Comparison of ENCODE assay signal across 23 cellular contexts in the genomic region with DNA sequence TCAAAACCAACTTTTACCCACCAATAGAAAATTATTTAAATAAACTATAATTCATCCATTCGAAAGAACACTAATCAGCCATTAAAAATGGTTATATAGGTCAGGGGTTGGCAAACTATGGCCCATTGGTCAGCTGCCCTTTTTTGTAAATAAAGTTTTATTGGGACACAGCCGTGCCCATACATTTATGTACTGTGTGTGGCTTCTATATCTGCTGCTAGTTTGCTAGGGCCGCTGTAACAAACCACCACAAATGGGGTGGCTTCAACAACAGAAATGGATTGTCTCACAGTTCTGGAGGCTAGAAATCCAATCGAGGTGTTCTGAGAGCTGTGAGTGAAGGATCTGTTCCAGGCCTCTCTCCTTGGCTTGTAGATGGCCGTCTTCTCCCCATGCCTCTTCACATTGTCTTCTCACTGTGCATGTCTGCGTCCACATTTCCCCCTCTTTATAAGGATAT. TPM values are rescaled to one million over a fixed set of nuclear protein-coding genes. Genes with fewer than 3 reads are reported as not detected.
DNase-seq lines count a peak whose midpoint lies in the region; ATAC-seq, FAIRE-seq and TF ChIP-seq lines count a peak whose summit lies in the region.
"Had no signal": no experiment of that assay in that cellular context is flagged by ENCODE, and none has a peak within 500 bp of the region (broad histone marks: within the 10 kb centered on the region; RNA-seq: fewer than 3 reads in every experiment).

No MANE protein-coding gene starts in this region.

- no peak for TF ChIP-seq CTCF in HepG2 (CRISPR knock-in tag; IDR thresholded peaks at IDR 0.05)
- no peak for TF ChIP-seq CTCF in right lobe of liver (IDR thresholded peaks at IDR 0.05)
- TF ChIP-seq CTCF in HEK293 (tag by site-specific recombination; IDR thresholded peaks at IDR 0.05) = no peak
- TF ChIP-seq CTCF in K562 (IDR thresholded peaks at IDR 0.05 in 2 of 3, conservative IDR thresholded peaks at IDR 0.05 in 1 of 3; ENCODE audit: insufficient read depth in 2 of 3, low read depth in 1 of 3, low read length in 3 of 3) = no peak

- DNase-seq in HepG2 (ENCODE audit: low spot score) = no peak
- DNase-seq in right lobe of liver = no peak
- DNase-seq in K562 (ENCODE audit: extremely low read depth in 1 of 4, low spot score in 3 of 4) = peak in 1 of 4 experiments; percentile 63
- DNase-seq in cerebellar nuclear complex (lab: John Stamatoyannopoulos, UW) = no peak
- no peak for DNase-seq in DMS114 treated with DMSO at 0.1 percent for 48 hours (lab: John Stamatoyannopoulos, UW; ENCODE audit: unreplicated experiment)
- DNase-seq: 8988T; ACHN; BE2C; C1 segment of cervical spinal cord; Caco-2; CD4-positive, CD25-positive, alpha-beta regulatory T cell; DMS153; DMS79; GDM1; H9; Kasumi-1; KG1 had no signal

- in situ Hi-C loops in HepG2 (cut with HindIII; ENCODE audit: extremely low pct_ligation_motif_present, low pct_unique_long_range_greater_than_20kb) = no loop called here
- in situ Hi-C loops in K562 (cut with MboI) = no loop called here

- H3K9me1 ChIP-seq in K562 (ENCODE audit: control insufficient read depth, insufficient read depth, low read length) = no peaks in the 10 kb centered on the region

- BruUV-seq in HepG2 (replicated peaks; lab: Mats Ljungman, UMichigan) (no TSS peak), K562 (replicated peaks; lab: Mats Ljungman, UMichigan) (no TSS peak)

- no peaks in the 10 kb centered on the region for H3K79me2 ChIP-seq in HepG2 (ENCODE audit: insufficient read depth, low read length)
- H3K79me2 ChIP-seq in K562 (ENCODE audit: control insufficient read depth, insufficient read depth, low read length) = peaks cover 10% of the 10 kb centered on the region; the same call in 2 of the 3 replicates

- H3K36me3 ChIP-seq in HepG2 (replicated peaks in 1 of 2; ENCODE audit: control insufficient read depth in 1 of 2, insufficient read depth in 2 of 2, low read length in 2 of 2) (no peaks in the 10 kb centered on the region), right lobe of liver (no peaks in the 10 kb centered on the region), HEK293 (ENCODE audit: control insufficient read depth in 2 of 2, insufficient read depth in 1 of 2, low read length in 2 of 2) (no peaks in the 10 kb centered on the region), K562 (ENCODE audit: control insufficient read depth, insufficient read depth, low read length) (no peaks in the 10 kb centered on the region)
- H3K36me3 ChIP-seq: BE2C had no signal

- ATAC-seq in HepG2 (no peak), right lobe of liver (no peak), K562 (peak; percentile 2), GM21529 (IDR thresholded peaks at IDR 0.05; ENCODE audit: unreplicated experiment) (no peak)

- no peak for TF ChIP-seq EP300 in HepG2 (IDR thresholded peaks at IDR 0.05; ENCODE audit: low read depth in 2 of 2, low read length in 2 of 2)
- no peak for TF ChIP-seq EP300 in HepG2 (CRISPR knock-in tag; IDR thresholded peaks at IDR 0.05; ENCODE audit: borderline replicate concordance)
- no peak for TF ChIP-seq EP300 in K562 (IDR thresholded peaks at IDR 0.05; ENCODE audit: low read length)

- H3K27ac ChIP-seq in HepG2 (ENCODE audit: extremely low read length, insufficient read depth, low read length) = no peak overlapping the region
- H3K27ac ChIP-seq in right lobe of liver = no peak overlapping the region
- H3K27ac ChIP-seq in HEK293 (ENCODE audit: extremely low read depth, low read depth, low read length) = no peak overlapping the region
- H3K27ac ChIP-seq in K562 (ENCODE audit: extremely low read depth, low read depth, low read length) = peak overlapping the region; percentile 97
- H3K27ac ChIP-seq: HL-60 had no signal

- H3K4me2 ChIP-seq in HepG2 (ENCODE audit: low read depth, low read length) (no peak overlapping the region), K562 (ENCODE audit: insufficient read depth, low read length) (no peak overlapping the region; the same call in 1 of the 2 replicates)

- TF ChIP-seq RAD21 in HepG2 (CRISPR knock-in tag; IDR thresholded peaks at IDR 0.05) (no peak), K562 (CRISPR knock-in tag; conservative IDR thresholded peaks at IDR 0.05 in 1 of 2, IDR thresholded peaks at IDR 0.05 in 1 of 2) (no peak; a peak in 1 of 4 replicates)

- CTCF ChIA-PET in HepG2 (lab: Yijun Ruan, JAX; ENCODE audit: low intra/inter-chr PET ratio, low total read pairs) = no interaction called here
- CTCF ChIA-PET in HEK293 (lab: Yijun Ruan, JAX) = no interaction called here
- CTCF ChIA-PET in K562 (lab: Yijun Ruan, JAX; ENCODE audit: low intra/inter-chr PET ratio) = no interaction called here

- H3K9ac ChIP-seq in HepG2 (ENCODE audit: insufficient read depth, low read depth, low read length) (no peak overlapping the region), K562 (ENCODE audit: insufficient read depth in 1 of 2, low read depth in 2 of 2, low read length in 2 of 2) (peak overlapping the region; percentile 7 to 87; a peak in 3 of 4 replicates)

- TF ChIP-seq POLR2A in HepG2 (IDR thresholded peaks at IDR 0.05; ENCODE audit: insufficient read depth in 1 of 2, low read depth in 2 of 2, low read length in 2 of 2) = no peak
- TF ChIP-seq POLR2A in right lobe of liver (IDR thresholded peaks at IDR 0.05) = no peak
- no peak for TF ChIP-seq POLR2A in K562 (conservative IDR thresholded peaks at IDR 0.05)

- H3K27me3 ChIP-seq in HepG2 (ENCODE audit: control insufficient read depth in 1 of 2, insufficient read depth in 2 of 2, low read length in 2 of 2) (no peaks in the 10 kb centered on the region), right lobe of liver (no peaks in the 10 kb centered on the region), K562 (ENCODE audit: control insufficient read depth in 2 of 2, insufficient read depth in 2 of 2, low read length in 2 of 2) (no peaks in the 10 kb centered on the region)
- H3K27me3 ChIP-seq: BE2C had no signal

- intact Hi-C loops in HepG2 (cut with micrococcal nuclease; ENCODE audit: unreplicated experiment) = no loop called here
- intact Hi-C loops in right lobe of liver (cut with DNase I) = no loop called here
- intact Hi-C loops in K562 (cut with micrococcal nuclease) = loop anchor here (10.0 kb wide), 1 partner anchor 194 kb away; no protein-coding TSS in a partner anchor

- H3K4me3 ChIP-seq in HepG2 (replicated peaks in 1 of 3; ENCODE audit: insufficient read depth in 1 of 3, low read depth in 2 of 3, low read length in 3 of 3) = no peak overlapping the region
- H3K4me3 ChIP-seq in right lobe of liver = no peak overlapping the region
- H3K4me3 ChIP-seq in HEK293 (ENCODE audit: low read depth, low read length) = no peak overlapping the region
- H3K4me3 ChIP-seq in K562 = no peak overlapping the region

- H3K9me3 ChIP-seq in HepG2 (ENCODE audit: low read length) (no peaks in the 10 kb centered on the region), right lobe of liver (no peaks in the 10 kb centered on the region), HEK293 (ENCODE audit: control insufficient read depth, insufficient read depth, low read depth, low read length) (no peaks in the 10 kb centered on the region), K562 (replicated peaks; ENCODE audit: control insufficient read depth, insufficient read depth, low read depth, low read length) (no peaks in the 10 kb centered on the region)
- H3K9me3 ChIP-seq: BE2C, Caco-2 had no signal

- POLR2A ChIA-PET in HepG2 (lab: Yijun Ruan, JAX) (no interaction called here), HEK293 (lab: Yijun Ruan, JAX) (interaction anchor here (0.6 kb wide), 2 partner anchors 34 to 313 kb away, joined by 4 to 8 read pairs; no protein-coding TSS in a partner anchor), K562 (lab: Yijun Ruan, JAX) (interaction anchor here (0.6 to 2.0 kb wide), 4 partner anchors 9 to 168 kb away, joined by 3 to 10 read pairs (median 4); no protein-coding TSS in a partner anchor)

- H4K20me1 ChIP-seq in HepG2 (ENCODE audit: insufficient read depth, low read length) (no peaks in the 10 kb centered on the region), K562 (replicated peaks; ENCODE audit: control insufficient read depth, insufficient read depth, low read length) (no peaks in the 10 kb centered on the region)

- H2AFZ ChIP-seq in HepG2 (ENCODE audit: low read length) (no peak overlapping the region), K562 (ENCODE audit: low read depth, low read length) (peak overlapping the region; percentile 90)

- H3K4me1 ChIP-seq in HepG2 (ENCODE audit: insufficient read depth, low read length) (peaks cover 17% of the 10 kb centered on the region), right lobe of liver (no peaks in the 10 kb centered on the region), HEK293 (ENCODE audit: control insufficient read depth, insufficient read depth, low read length) (no peaks in the 10 kb centered on the region), K562 (replicated peaks in 1 of 2; ENCODE audit: control insufficient read depth in 2 of 2, insufficient read depth in 2 of 2, low read length in 2 of 2) (peaks cover 24 to 61% of the 10 kb centered on the region in 2 experiments)
- H3K4me1 ChIP-seq: BE2C had no signal

- no peak for FAIRE-seq in HepG2 (lab: Jason Lieb, UNC)
- FAIRE-seq in K562 (lab: Jason Lieb, UNC) = no peak
- FAIRE-seq: D721Med, H1 had no signal

- WGBS in HepG2 (ENCODE audit: low lambda C conversion rate) = 95% methylated on average over 6 of the region's 6 CpGs
- 93% methylated on average over 5 of the region's 6 CpGs for WGBS in right lobe of liver (ENCODE audit: insufficient coverage, low coverage, low lambda C conversion rate, missing lambda C conversion rate)
- WGBS in K562 (ENCODE audit: insufficient coverage, low coverage, missing lambda C conversion rate) = 30% methylated on average over 6 of the region's 6 CpGs

RNA-seq across cellular contexts. Expression of a gene that starts 7.0 kb away (rescaled TPM):
- total RNA-seq in HepG2 (2016; rRNA removed; fragmentation: Illumina TruSeq; extraction: Trizol) (not detected in 2 replicates), right lobe of liver (not detected), K562 (2014; rRNA removed) (1.3 TPM in 2 replicates), K562 (2014; rRNA removed; fragmentation: Illumina TruSeq; extraction: Trizol) (1.6 and 1.7 TPM in 2 replicates), K562 (2015; rRNA removed; fragmentation: Illumina TruSeq; extraction: Trizol) (2.3 and 2.5 TPM in 2 replicates), K562 (2021) (2.0 and 3.8 TPM in 2 replicates)
- total RNA-seq in HepG2 (2016; cell fraction: cytosol; rRNA removed; fragmentation: Illumina TruSeq; extraction: Trizol; ENCODE audit: low read depth) = not detected in 2 replicates
- not detected in 2 replicates for total RNA-seq in HepG2 (2016; cell fraction: insoluble cytoplasmic fraction; rRNA removed; fragmentation: Illumina TruSeq; extraction: Trizol)
- total RNA-seq in HepG2 (2016; cell fraction: membrane; rRNA removed; fragmentation: Illumina TruSeq; extraction: Trizol) = not detected in 2 replicates
- total RNA-seq in HepG2 (2016; cell fraction: nucleus; rRNA removed; fragmentation: Illumina TruSeq; extraction: Trizol) = not detected in 2 replicates
- polyA plus RNA-seq in HepG2 (2011; rRNA removed) (not detected in 2 replicates), K562 (2011; rRNA removed) (0.79 and 2.3 TPM in 2 replicates), K562 (2014; fragmentation: Illumina TruSeq; extraction: Trizol) (4.8 and 4.9 TPM in 2 replicates), K562 (2014; fragmentation: Nextera tagmentation; extraction: Ambion mirVana) (1 to 10 TPM; 1.2 to 2.3 TPM), K562 (2014; rRNA removed) (1.4 and 2.5 TPM in 2 replicates)
- polyA plus RNA-seq in HepG2 (2011; cell fraction: cytosol; rRNA removed) = not detected in 2 replicates
- 0.09 TPM in 1 of 2 replicates, not detected in the other for polyA plus RNA-seq in HepG2 (2011; cell fraction: nucleus; rRNA removed)
- polyA plus RNA-seq in HepG2 (2012) = 0.08 TPM in 1 of 2 replicates, not detected in the other
- polyA plus RNA-seq in HepG2 (2016; cell fraction: cytosol; fragmentation: Illumina TruSeq; extraction: Trizol; ENCODE audit: low read depth) = 0.06 TPM in 1 of 2 replicates, not detected in the other
- not detected in 2 replicates for polyA plus RNA-seq in HepG2 (2016; cell fraction: insoluble cytoplasmic fraction; fragmentation: Illumina TruSeq; extraction: Trizol; ENCODE audit: low read depth)
- not detected in 2 replicates for polyA plus RNA-seq in HepG2 (2016; cell fraction: membrane; fragmentation: Illumina TruSeq; extraction: Trizol; ENCODE audit: low read depth)
- polyA plus RNA-seq in HepG2 (2016; cell fraction: nucleus; fragmentation: Illumina TruSeq; extraction: Trizol; ENCODE audit: insufficient read depth, low read depth) = not detected in 2 replicates
- polyA minus RNA-seq in HepG2 (2011; rRNA and poly(A)+ RNA removed; ENCODE audit: low replicate concordance) = 0.35 TPM in 1 of 2 replicates, not detected in the other
- not detected in 2 replicates for polyA minus RNA-seq in HepG2 (2011; cell fraction: cytosol; rRNA and poly(A)+ RNA removed)
- polyA minus RNA-seq in HepG2 (2011; cell fraction: nucleus; rRNA and poly(A)+ RNA removed) = not detected in 2 replicates
- total RNA-seq in K562 (2011; cell fraction: chromatin; rRNA removed; ENCODE audit: low replicate concordance) = 2.8 and 4.0 TPM in 2 replicates
- total RNA-seq in K562 (2011; cell fraction: nucleolus; rRNA removed) = 1.7 and 2.8 TPM in 2 replicates
- total RNA-seq in K562 (2011; cell fraction: nucleoplasm; rRNA removed) = 2.3 and 2.6 TPM in 2 replicates
- polyA plus RNA-seq in K562 (2011; cell fraction: cytosol; rRNA removed) = 0.55 and 2.2 TPM in 2 replicates
- polyA plus RNA-seq in K562 (2011; cell fraction: nucleus; rRNA removed) = 0.83 and 4.6 TPM in 2 replicates
- 1.5 and 3.3 TPM in 2 replicates for polyA plus RNA-seq in K562 (2012)
- 2.8 and 5.4 TPM in 2 replicates for polyA minus RNA-seq in K562 (2011; rRNA and poly(A)+ RNA removed)
- polyA minus RNA-seq in K562 (2011; cell fraction: cytosol; rRNA and poly(A)+ RNA removed) = 0.73 and 3.0 TPM in 2 replicates
- 1.8 and 4.7 TPM in 2 replicates for polyA minus RNA-seq in K562 (2011; cell fraction: nucleus; rRNA and poly(A)+ RNA removed)
- total RNA-seq: Caco-2; CD4-positive, CD25-positive, alpha-beta regulatory T cell had no signal
- polyA plus RNA-seq: CD4-positive, CD25-positive, alpha-beta regulatory T cell; H1; IgD-negative memory B cell had no signal

RNA-seq across cellular contexts. Expression of a gene that starts 35.0 kb away (rescaled TPM):
- total RNA-seq in HepG2 (2016; rRNA removed; fragmentation: Illumina TruSeq; extraction: Trizol) (294 and 375 TPM in 2 replicates), right lobe of liver (100 to 1,000 TPM in 2 of 6 experiments, 10 to 100 TPM in 4; 69.6 to 149 (median 90.7) TPM), K562 (2014; rRNA removed) (516 and 526 TPM in 2 replicates), K562 (2014; rRNA removed; fragmentation: Illumina TruSeq; extraction: Trizol) (624 and 729 TPM in 2 replicates), K562 (2015; rRNA removed; fragmentation: Illumina TruSeq; extraction: Trizol) (726 and 732 TPM in 2 replicates), K562 (2021) (504 and 509 TPM in 2 replicates)
- total RNA-seq in HepG2 (2016; cell fraction: cytosol; rRNA removed; fragmentation: Illumina TruSeq; extraction: Trizol; ENCODE audit: low read depth) = 264 and 266 TPM in 2 replicates
- 297 and 387 TPM in 2 replicates for total RNA-seq in HepG2 (2016; cell fraction: insoluble cytoplasmic fraction; rRNA removed; fragmentation: Illumina TruSeq; extraction: Trizol)
- total RNA-seq in HepG2 (2016; cell fraction: membrane; rRNA removed; fragmentation: Illumina TruSeq; extraction: Trizol) = 204 and 205 TPM in 2 replicates
- total RNA-seq in HepG2 (2016; cell fraction: nucleus; rRNA removed; fragmentation: Illumina TruSeq; extraction: Trizol) = 154 and 169 TPM in 2 replicates
- polyA plus RNA-seq in HepG2 (2011; rRNA removed) (135 and 167 TPM in 2 replicates), K562 (2011; rRNA removed) (544 and 809 TPM in 2 replicates), K562 (2014; fragmentation: Illumina TruSeq; extraction: Trizol) (790 and 902 TPM in 2 replicates), K562 (2014; fragmentation: Nextera tagmentation; extraction: Ambion mirVana) (100 to 1,000 TPM; 219 to 224 TPM), K562 (2014; rRNA removed) (455 and 489 TPM in 2 replicates)
- 88.4 and 143 TPM in 2 replicates for polyA plus RNA-seq in HepG2 (2011; cell fraction: cytosol; rRNA removed)
- polyA plus RNA-seq in HepG2 (2011; cell fraction: nucleus; rRNA removed) = 42.2 and 58.3 TPM in 2 replicates
- polyA plus RNA-seq in HepG2 (2012) = 139 and 149 TPM in 2 replicates
- polyA plus RNA-seq in HepG2 (2016; cell fraction: cytosol; fragmentation: Illumina TruSeq; extraction: Trizol; ENCODE audit: low read depth) = 89.1 and 105 TPM in 2 replicates
- 426 and 427 TPM in 2 replicates for polyA plus RNA-seq in HepG2 (2016; cell fraction: insoluble cytoplasmic fraction; fragmentation: Illumina TruSeq; extraction: Trizol; ENCODE audit: low read depth)
- polyA plus RNA-seq in HepG2 (2016; cell fraction: membrane; fragmentation: Illumina TruSeq; extraction: Trizol; ENCODE audit: low read depth) = 141 and 145 TPM in 2 replicates
- polyA plus RNA-seq in HepG2 (2016; cell fraction: nucleus; fragmentation: Illumina TruSeq; extraction: Trizol; ENCODE audit: insufficient read depth, low read depth) = 175 and 198 TPM in 2 replicates
- 70.7 and 89.7 TPM in 2 replicates for polyA minus RNA-seq in HepG2 (2011; rRNA and poly(A)+ RNA removed; ENCODE audit: low replicate concordance)
- polyA minus RNA-seq in HepG2 (2011; cell fraction: cytosol; rRNA and poly(A)+ RNA removed) = 146 and 183 TPM in 2 replicates
- polyA minus RNA-seq in HepG2 (2011; cell fraction: nucleus; rRNA and poly(A)+ RNA removed) = 140 and 144 TPM in 2 replicates
- 131 and 315 TPM in 2 replicates for total RNA-seq in K562 (2011; cell fraction: chromatin; rRNA removed; ENCODE audit: low replicate concordance)
- 118 and 122 TPM in 2 replicates for total RNA-seq in K562 (2011; cell fraction: nucleolus; rRNA removed)
- total RNA-seq in K562 (2011; cell fraction: nucleoplasm; rRNA removed) = 147 and 249 TPM in 2 replicates
- 202 and 314 TPM in 2 replicates for polyA plus RNA-seq in K562 (2011; cell fraction: cytosol; rRNA removed)
- polyA plus RNA-seq in K562 (2011; cell fraction: nucleus; rRNA removed) = 169 and 199 TPM in 2 replicates
- 376 and 498 TPM in 2 replicates for polyA plus RNA-seq in K562 (2012)
- polyA minus RNA-seq in K562 (2011; rRNA and poly(A)+ RNA removed) = 866 and 913 TPM in 2 replicates
- polyA minus RNA-seq in K562 (2011; cell fraction: cytosol; rRNA and poly(A)+ RNA removed) = 292 and 382 TPM in 2 replicates
- polyA minus RNA-seq in K562 (2011; cell fraction: nucleus; rRNA and poly(A)+ RNA removed) = 176 and 203 TPM in 2 replicates
